In the genomic region with DNA sequence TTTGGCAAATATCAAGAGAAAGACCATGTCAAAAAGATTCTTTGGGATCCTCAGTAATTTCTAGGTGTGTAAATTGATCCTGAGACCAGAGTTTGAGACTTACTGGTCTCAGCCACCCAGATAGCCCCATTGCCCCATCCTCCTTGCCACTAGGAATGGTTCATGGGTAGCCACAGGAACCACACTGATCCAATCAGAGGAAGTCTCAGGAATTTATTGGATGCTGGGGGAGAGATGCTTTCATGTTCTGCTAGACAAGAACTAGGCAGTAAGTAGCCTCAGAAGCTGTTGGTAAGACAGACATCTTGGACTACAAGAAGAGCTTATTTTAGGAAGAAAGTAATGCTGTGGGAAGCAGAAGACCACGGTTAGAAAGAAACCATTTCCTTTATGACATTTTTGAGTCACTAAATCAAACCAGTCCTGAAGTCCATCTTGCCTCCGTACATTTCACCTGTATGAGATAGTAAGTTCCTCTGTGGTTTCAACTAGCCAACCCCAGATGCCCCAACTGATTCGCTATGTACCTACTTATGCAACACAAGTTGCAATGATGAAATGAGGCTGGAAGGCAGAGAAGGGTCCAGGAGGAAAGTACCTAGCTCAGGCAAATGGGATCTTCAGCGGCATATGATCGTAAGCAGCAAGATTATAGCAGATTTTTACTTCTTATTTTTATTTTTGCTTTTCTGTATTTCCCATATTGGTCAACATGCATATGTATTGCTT, we compare ENCODE assay signal across 1 cellular context.
TF ChIP-seq lines count a peak whose summit lies in the region.

No MANE protein-coding gene starts in this region.

TF ChIP-seq in GM12878, 131 proteins besides CTCF, POLR2A, EP300 and RAD21:
- TF ChIP-seq WRNIP1 (IDR thresholded peaks at IDR 0.05; ENCODE audit: borderline replicate concordance, low read depth, low read length): no peak
- TF ChIP-seq, protein P1, sequence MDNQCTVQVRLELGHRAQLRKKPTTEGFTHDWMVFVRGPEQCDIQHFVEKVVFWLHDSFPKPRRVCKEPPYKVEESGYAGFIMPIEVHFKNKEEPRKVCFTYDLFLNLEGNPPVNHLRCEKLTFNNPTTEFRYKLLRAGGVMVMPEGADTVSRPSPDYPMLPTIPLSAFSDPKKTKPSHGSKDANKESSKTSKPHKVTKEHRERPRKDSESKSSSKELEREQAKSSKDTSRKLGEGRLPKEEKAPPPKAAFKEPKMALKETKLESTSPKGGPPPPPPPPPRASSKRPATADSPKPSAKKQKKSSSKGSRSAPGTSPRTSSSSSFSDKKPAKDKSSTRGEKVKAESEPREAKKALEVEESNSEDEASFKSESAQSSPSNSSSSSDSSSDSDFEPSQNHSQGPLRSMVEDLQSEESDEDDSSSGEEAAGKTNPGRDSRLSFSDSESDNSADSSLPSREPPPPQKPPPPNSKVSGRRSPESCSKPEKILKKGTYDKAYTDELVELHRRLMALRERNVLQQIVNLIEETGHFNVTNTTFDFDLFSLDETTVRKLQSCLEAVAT (IDR thresholded peaks at IDR 0.05): peak; percentile 44
- 0 out of 2 replicates have a peak, but pooled peaks have one; percentile 6 for TF ChIP-seq RUNX3 (IDR thresholded peaks at IDR 0.05; ENCODE audit: low read length)
